Comparison of ENCODE assay signal across 8 cellular contexts in the genomic region with DNA sequence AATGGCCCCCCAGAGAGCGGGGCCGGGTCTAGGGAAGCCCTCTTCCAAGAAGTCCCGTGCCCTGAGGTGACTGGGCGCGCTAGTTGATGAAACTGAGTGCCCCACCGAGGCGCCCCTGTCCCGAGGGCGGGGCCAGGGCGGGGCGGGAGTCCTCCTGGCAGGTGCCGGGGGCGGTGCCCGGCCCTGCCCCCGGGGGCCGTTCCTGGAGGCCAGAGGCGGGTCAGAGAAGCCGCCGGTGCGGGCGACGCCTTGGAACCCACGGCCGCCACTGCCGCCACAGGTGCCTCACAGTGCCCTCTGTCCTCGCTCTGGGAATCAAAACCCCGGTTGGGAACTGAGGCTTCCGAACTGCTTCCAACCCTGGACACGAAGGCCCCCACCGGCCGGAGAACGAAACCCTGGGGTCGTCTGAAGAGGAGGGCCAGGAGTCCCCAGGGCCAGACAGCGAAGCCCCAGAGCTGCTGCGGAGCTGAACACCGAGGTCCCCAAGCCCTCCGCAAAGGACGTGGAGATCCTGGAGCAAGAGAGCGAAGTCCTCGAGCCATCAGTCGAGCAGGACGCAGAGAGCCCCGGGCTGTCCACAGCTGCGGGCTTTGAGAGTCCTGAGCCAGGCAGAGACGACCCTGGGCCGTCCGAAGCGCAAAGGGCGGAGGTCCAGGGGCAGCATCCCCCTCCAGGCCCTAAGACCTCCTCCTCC. TPM values are rescaled to one million over a fixed set of nuclear protein-coding genes. Genes with fewer than 3 reads are reported as not detected.
DNase-seq lines count a peak whose midpoint lies in the region; ATAC-seq and TF ChIP-seq lines count a peak whose summit lies in the region.

A gene (plus strand): TSS at position 252 of the 697 bp plus-strand sequence. CDS start 524 bp downstream, outside the sequence.

- no peak for TF ChIP-seq CTCF in suprapubic skin (IDR thresholded peaks at IDR 0.05)

- H3K4me1 Mint-ChIP-seq in T-cell (peaks cover 9 to 22% (median 19%) of the 10 kb centered on the region in 3 donors), memory B cell (peaks cover 6% of the 10 kb centered on the region)
- peaks cover 42% of the 10 kb centered on the region for H3K4me1 Mint-ChIP-seq in dendritic cell treated with granulocyte-macrophage colony-stimulating factor and Interleukin-4, amounts not matched to agents 40 ng/mL and 50 ng/mL, for 4 days (ENCODE audit: low read depth)

- no peak for TF ChIP-seq POLR2A in suprapubic skin (IDR thresholded peaks at IDR 0.05)

- peak within 1 kb of the TSS; percentile 92 for H3K27ac ChIP-seq in suprapubic skin

- H3K36me3 ChIP-seq in suprapubic skin = no peaks in the 10 kb centered on the region

- H3K4me3 ChIP-seq in suprapubic skin = peak within 1 kb of the TSS; percentile 86

- H3K27me3 ChIP-seq in suprapubic skin = no peaks in the 10 kb centered on the region

- no peak for TF ChIP-seq EP300 in suprapubic skin (IDR thresholded peaks at IDR 0.05)

- DNase-seq in EH (ENCODE audit: low read depth) = peak; percentile 43
- peak in 2 of 34 experiments; percentile 29 to 37 for DNase-seq in T-cell
- DNase-seq in memory B cell (ENCODE audit: low spot score in 2 of 2) = peak in 1 of 2 donors; percentile 52
- no peak for DNase-seq in suprapubic skin (ENCODE audit: low spot score in 2 of 2)
- no peak for DNase-seq in NCI-H2107 (lab: John Stamatoyannopoulos, UW)
- no peak for DNase-seq in RKO (ENCODE audit: low spot score)

- H3K27me3 Mint-ChIP-seq in T-cell = no peaks in the 10 kb centered on the region
- H3K27me3 Mint-ChIP-seq in dendritic cell treated with granulocyte-macrophage colony-stimulating factor and Interleukin-4, amounts not matched to agents 40 ng/mL and 50 ng/mL, for 4 days = peaks cover 36% of the 10 kb centered on the region
- no peaks in the 10 kb centered on the region for H3K27me3 Mint-ChIP-seq in memory B cell

- POLR2A ChIA-PET in T-cell (lab: Charles Lee) = interaction anchor here (0.6 to 1.1 kb wide), 2 partner anchors 13 to 16 kb away, joined by 3 to 4 read pairs; no protein-coding TSS in a partner anchor

- peaks cover 41% of the 10 kb centered on the region for H3K4me1 ChIP-seq in suprapubic skin

- ATAC-seq in HG03280 (IDR thresholded peaks at IDR 0.05; ENCODE audit: unreplicated experiment) (peak; percentile 15), T-cell (replicated peaks in 1 of 4) (peak; percentile 1 to 6 (median 2)), memory B cell (ENCODE audit: low read depth) (no peak)

- intact Hi-C loops in dendritic cell treated with granulocyte-macrophage colony-stimulating factor and Interleukin-4, amounts not matched to agents 40 ng/mL and 50 ng/mL, for 4 days (cut with micrococcal nuclease) = loop anchor here (2.0 to 5.0 kb wide), 2 partner anchors 64 to 190 kb away; a partner anchor contains a TSS

- no peaks in the 10 kb centered on the region for H3K9me3 ChIP-seq in suprapubic skin

- peak within 1 kb of the TSS; percentile 88 to 97 (median 89) for H3K4me3 Mint-ChIP-seq in T-cell
- H3K4me3 Mint-ChIP-seq in dendritic cell treated with granulocyte-macrophage colony-stimulating factor and Interleukin-4, amounts not matched to agents 40 ng/mL and 50 ng/mL, for 4 days = peak within 1 kb of the TSS; percentile 100
- peak within 1 kb of the TSS; percentile 86 for H3K4me3 Mint-ChIP-seq in memory B cell

- H3K9me3 Mint-ChIP-seq in T-cell = no peaks in the 10 kb centered on the region
- H3K9me3 Mint-ChIP-seq in dendritic cell treated with granulocyte-macrophage colony-stimulating factor and Interleukin-4, amounts not matched to agents 40 ng/mL and 50 ng/mL, for 4 days = no peaks in the 10 kb centered on the region
- H3K9me3 Mint-ChIP-seq in memory B cell = no peaks in the 10 kb centered on the region

- H3K27ac Mint-ChIP-seq in T-cell (peak within 1 kb of the TSS in 1 of 2 donors; percentile 86), memory B cell (no peak within 1 kb of the TSS)
- peak within 1 kb of the TSS; percentile 93 for H3K27ac Mint-ChIP-seq in dendritic cell treated with granulocyte-macrophage colony-stimulating factor and Interleukin-4, amounts not matched to agents 40 ng/mL and 50 ng/mL, for 4 days

- H3K36me3 Mint-ChIP-seq in T-cell = no peaks in the 10 kb centered on the region
- peaks cover 17% of the 10 kb centered on the region for H3K36me3 Mint-ChIP-seq in dendritic cell treated with granulocyte-macrophage colony-stimulating factor and Interleukin-4, amounts not matched to agents 40 ng/mL and 50 ng/mL, for 4 days (ENCODE audit: low read depth)
- H3K36me3 Mint-ChIP-seq in memory B cell = no peaks in the 10 kb centered on the region

- no CpG with 5 or more reads among the region's 49 CpGs for WGBS in suprapubic skin

- CTCF ChIA-PET in T-cell (lab: Charles Lee) = interaction anchor here in 1 of 2 donors (0.8 kb wide), 2 partner anchors 14 to 195 kb away, joined by 3 read pairs; no protein-coding TSS in a partner anchor

RNA-seq across cellular contexts. Expression of the gene that starts here (rescaled TPM):
- total RNA-seq in T-cell = 1 to 10 TPM in 3 of 5 donors, under 1 TPM in 2; 0.28 to 2.0 (median 1.1) TPM
- 10 to 100 TPM; 10.5 to 18.5 (median 15.9) TPM for total RNA-seq in suprapubic skin
